25 cellular contexts compared by ENCODE assay signal in the genomic region with DNA sequence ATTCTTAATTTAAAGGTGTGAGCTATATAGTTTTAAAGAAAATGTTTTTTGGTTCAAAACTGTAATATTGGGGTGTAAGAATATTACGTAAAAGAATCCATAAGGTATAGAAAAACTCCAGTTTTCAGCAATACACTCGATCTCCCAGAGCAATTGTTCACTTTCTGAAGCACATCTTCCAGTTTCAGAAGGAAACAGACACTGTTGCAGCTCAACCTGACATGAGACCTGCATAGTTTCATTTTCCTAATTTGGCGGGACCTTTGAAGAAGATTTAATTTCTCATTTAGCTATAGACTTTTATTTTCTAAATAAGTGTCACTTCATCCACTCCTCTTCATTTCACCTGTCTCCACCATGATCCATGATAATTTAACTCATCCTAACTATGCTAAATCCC.
"Had no signal": no experiment of that assay in that cellular context is flagged by ENCODE, and none has a peak within 500 bp of the region (broad histone marks: within the 10 kb centered on the region; RNA-seq: fewer than 3 reads in every experiment).

No MANE protein-coding gene starts in this region.

- H3K4me1 ChIP-seq: left ventricle myocardium inferior, pancreas, prostate gland, tibial nerve, vagina had no signal

- H2AFZ ChIP-seq: hepatocyte had no signal

- H3K27ac Mint-ChIP-seq: mesothelial cell of epicardium; naive thymus-derived CD4-positive, alpha-beta T cell; natural killer cell treated with Interleukin-12 subunit alpha and Interleukin-12 subunit beta and Interleukin-15 and Interleukin-18, amount 100 ng/mL, for 72 hours; stimulated activated naive CD8-positive, alpha-beta T cell treated with anti-CD3 and anti-CD28 coated beads, Interleukin-15, Interleukin-2, amounts not matched to agents 100 ng/mL and 50 ng/mL, for 24 hours; type B pancreatic cell had no signal

- H3K27me3 Mint-ChIP-seq: naive thymus-derived CD4-positive, alpha-beta T cell; natural killer cell treated with Interleukin-12 subunit alpha and Interleukin-12 subunit beta and Interleukin-15 and Interleukin-18, amount 100 ng/mL, for 72 hours; stimulated activated naive CD8-positive, alpha-beta T cell treated with anti-CD3 and anti-CD28 coated beads, Interleukin-15, Interleukin-2, amounts not matched to agents 100 ng/mL and 50 ng/mL, for 24 hours; type B pancreatic cell had no signal

- DNase-seq: islet precursor cell; left ventricle myocardium inferior; mesendoderm; naive thymus-derived CD4-positive, alpha-beta T cell; nucleus accumbens; pancreas; posterior cingulate gyrus; retina; right cardiac atrium; stimulated activated CD4-positive, alpha-beta T cell treated with anti-CD3 and anti-CD28 coated beads, Interleukin-12 subunit alpha, Interleukin-12 subunit beta, amount 100 ng/mL, for 4 hours; stimulated activated CD4-positive, alpha-beta T cell treated with anti-CD3 and anti-CD28 coated beads, Interleukin-15, amount 100 ng/mL, for 24 hours; stimulated activated CD4-positive, alpha-beta T cell treated with anti-CD3 and anti-CD28 coated beads, Interleukin-2, amount 100 ng/mL, for 24 hours; stimulated activated CD4-positive, alpha-beta T cell treated with anti-CD3 and anti-CD28 coated beads, Interleukin-4, amount 100 ng/mL, for 1 hour; stimulated activated naive CD4-positive, alpha-beta T cell had no signal

- H3K79me2 ChIP-seq: hepatocyte had no signal

- ATAC-seq: naive thymus-derived CD4-positive, alpha-beta T cell; natural killer cell treated with Interleukin-12 subunit alpha and Interleukin-12 subunit beta and Interleukin-15 and Interleukin-18, amount 100 ng/mL, for 72 hours; pancreas; right cardiac atrium; sciatic nerve had no signal

- H3K4me3 ChIP-seq: hepatocyte, left ventricle myocardium inferior, lung, pancreas, prostate gland, skin epidermis, tibial nerve, vagina had no signal

- H3K9me3 ChIP-seq: pancreas, prostate gland, vagina had no signal

- FAIRE-seq: pancreas had no signal

- H3K27me3 ChIP-seq: hepatocyte, pancreas, tibial nerve, vagina had no signal

- H3K4me2 ChIP-seq: hepatocyte had no signal

- H3K36me3 Mint-ChIP-seq: naive thymus-derived CD4-positive, alpha-beta T cell; natural killer cell treated with Interleukin-12 subunit alpha and Interleukin-12 subunit beta and Interleukin-15 and Interleukin-18, amount 100 ng/mL, for 72 hours; type B pancreatic cell had no signal

- H3K36me3 ChIP-seq: left ventricle myocardium inferior, pancreas, prostate gland, tibial nerve, vagina had no signal

- H3K4me3 Mint-ChIP-seq: mesothelial cell of epicardium; naive thymus-derived CD4-positive, alpha-beta T cell; natural killer cell treated with Interleukin-12 subunit alpha and Interleukin-12 subunit beta and Interleukin-15 and Interleukin-18, amount 100 ng/mL, for 72 hours; stimulated activated naive CD8-positive, alpha-beta T cell treated with anti-CD3 and anti-CD28 coated beads, Interleukin-15, Interleukin-2, amounts not matched to agents 100 ng/mL and 50 ng/mL, for 24 hours; type B pancreatic cell had no signal

- H3K27ac ChIP-seq: hepatocyte, left ventricle myocardium inferior, pancreas, prostate gland, skin epidermis, tibial nerve, vagina had no signal

- H3K4me1 Mint-ChIP-seq: mesothelial cell of epicardium; naive thymus-derived CD4-positive, alpha-beta T cell had no signal
